12 cellular contexts compared by ENCODE assay signal in genomic region chr17:73090396-73091202, GRCh38. TPM values are rescaled to one million over a fixed set of nuclear protein-coding genes. Genes with fewer than 3 reads are reported as not detected.
DNase-seq lines count a peak whose midpoint lies in the region; ATAC-seq and TF ChIP-seq lines count a peak whose summit lies in the region.
"Had no signal": no experiment of that assay in that cellular context is flagged by ENCODE, and none has a peak within 500 bp of the region (broad histone marks: within the 10 kb centered on the region; RNA-seq: fewer than 3 reads in every experiment).

No MANE protein-coding gene starts in this region.

- H3K27ac ChIP-seq in OCI-LY7 (ENCODE audit: low read depth, low read length, poor library complexity, severe bottlenecking) (no peak overlapping the region), gastrocnemius medialis (peak overlapping the region in 3 of 4 donors; percentile 9 to 22 (median 11))
- H3K27ac ChIP-seq: vagina had no signal

- no peak overlapping the region for H3K27ac Mint-ChIP-seq in activated CD4-positive, alpha-beta T cell treated with anti-CD3 and anti-CD28 coated beads, Interleukin-2, amount 10 ng/mL, durations not matched to agents 7 days and 5 days
- H3K27ac Mint-ChIP-seq in glutamatergic neuron (ENCODE audit: unreplicated experiment): no peak overlapping the region

- peak overlapping the region; percentile 12 for H3K4me3 Mint-ChIP-seq in activated CD4-positive, alpha-beta T cell treated with anti-CD3 and anti-CD28 coated beads, Interleukin-2, amount 10 ng/mL, durations not matched to agents 7 days and 5 days
- H3K4me3 Mint-ChIP-seq in glutamatergic neuron (ENCODE audit: unreplicated experiment): peak overlapping the region; percentile 20

- BruUV-seq in OCI-LY7 (replicated peaks; lab: Mats Ljungman, UMichigan): no TSS peak

- H3K4me1 ChIP-seq in OCI-LY7 (ENCODE audit: insufficient read depth, low read length, poor library complexity, severe bottlenecking) (peaks cover 24% of the 10 kb centered on the region), gastrocnemius medialis (peaks cover 10% of the 10 kb centered on the region in 2 donors)

- H3K27me3 ChIP-seq in gastrocnemius medialis: no peaks in the 10 kb centered on the region
- H3K27me3 ChIP-seq: vagina had no signal

- intact Hi-C loops in OCI-LY7 (cut with micrococcal nuclease; ENCODE audit: unreplicated experiment) (no loop called here), gastrocnemius medialis (cut with DNase I; ENCODE audit: low total_unique reads) (no loop called here)

- H3K9me3 ChIP-seq in OCI-LY7 (ENCODE audit: low read length): no peaks in the 10 kb centered on the region
- H3K9me3 ChIP-seq in gastrocnemius medialis: no peaks in the 10 kb centered on the region
- H3K9me3 ChIP-seq: vagina had no signal

- CTCF ChIA-PET in activated CD4-positive, alpha-beta T cell treated with anti-CD3 and anti-CD28 coated beads, Interleukin-2, amount 10 ng/mL, durations not matched to agents 7 days and 5 days (lab: Charles Lee): no interaction called here
- CTCF ChIA-PET in OCI-LY7 (lab: Charles Lee; ENCODE audit: unreplicated experiment): no interaction called here

- ATAC-seq in gastrocnemius medialis: no peak

- DNase-seq in activated CD4-positive, alpha-beta T cell treated with anti-CD3 and anti-CD28 coated beads, Interleukin-2, amount 10 ng/mL, durations not matched to agents 7 days and 5 days: no peak
- DNase-seq in activated CD4-positive, alpha-beta T cell treated with anti-CD3 and anti-CD28 coated beads for 4 hours: no peak
- no peak for DNase-seq in OCI-LY7 (ENCODE audit: low spot score)
- no peak for DNase-seq in glutamatergic neuron
- no peak for DNase-seq in gastrocnemius medialis
- no peak for DNase-seq in HUDEP-2 (lab: John Stamatoyannopoulos, UW; ENCODE audit: unreplicated experiment in 76 of 76)
- no peak for DNase-seq in NCI-H2196 treated with DMSO at 0.1 percent for 48 hours (lab: John Stamatoyannopoulos, UW; ENCODE audit: unreplicated experiment)
- DNase-seq in KBM-7: no peak
- DNase-seq: ACHN; central memory CD4-positive, alpha-beta T cell; EL had no signal

- peaks cover 20% of the 10 kb centered on the region for H3K36me3 ChIP-seq in OCI-LY7 (ENCODE audit: insufficient read depth, low read length)
- H3K36me3 ChIP-seq in gastrocnemius medialis: peaks cover 0 to 5% of the 10 kb centered on the region in 2 donors

- peaks cover 3% of the 10 kb centered on the region for H3K27me3 Mint-ChIP-seq in activated CD4-positive, alpha-beta T cell treated with anti-CD3 and anti-CD28 coated beads, Interleukin-2, amount 10 ng/mL, durations not matched to agents 7 days and 5 days
- H3K27me3 Mint-ChIP-seq in glutamatergic neuron (ENCODE audit: unreplicated experiment): peaks cover 5% of the 10 kb centered on the region

- H2AFZ ChIP-seq in OCI-LY7 (ENCODE audit: low read length): no peak overlapping the region

- peaks cover 18% of the 10 kb centered on the region for H3K36me3 Mint-ChIP-seq in activated CD4-positive, alpha-beta T cell treated with anti-CD3 and anti-CD28 coated beads, Interleukin-2, amount 10 ng/mL, durations not matched to agents 7 days and 5 days (ENCODE audit: low read depth)
- peaks cover 8% of the 10 kb centered on the region for H3K36me3 Mint-ChIP-seq in glutamatergic neuron (ENCODE audit: unreplicated experiment)

- H4K20me1 ChIP-seq in OCI-LY7 (ENCODE audit: insufficient read depth, low read length): no peaks in the 10 kb centered on the region

- no peaks in the 10 kb centered on the region for H3K9me2 ChIP-seq in OCI-LY7 (ENCODE audit: insufficient read depth, low read length)

- H3K79me2 ChIP-seq in OCI-LY7 (ENCODE audit: insufficient read depth, low read depth, low read length): peaks cover 9% of the 10 kb centered on the region; the same call in 1 of the 2 replicates

- POLR2A ChIA-PET in activated CD4-positive, alpha-beta T cell treated with anti-CD3 and anti-CD28 coated beads, Interleukin-2, amount 10 ng/mL, durations not matched to agents 7 days and 5 days (lab: Charles Lee): no interaction called here
- POLR2A ChIA-PET in OCI-LY7 (lab: Charles Lee): interaction anchor here (0.9 to 1.3 kb wide), 2 partner anchors 42 to 364 kb away, joined by 3 read pairs; no protein-coding TSS in a partner anchor

- no peak for TF ChIP-seq POLR2A in gastrocnemius medialis (IDR thresholded peaks at IDR 0.05)

- in situ Hi-C loops in gastrocnemius medialis (cut with MboI; ENCODE audit: low sequenced_read_pairs in 4 of 4): no loop called here
- in situ Hi-C loops in KBM-7 (cut with MboI; ENCODE audit: low pct_unique_long_range_greater_than_20kb, low sequenced_read_pairs): no loop called here

- H3K4me3 ChIP-seq in OCI-LY7 (ENCODE audit: low read depth, low read length, poor library complexity, severe bottlenecking) (no peak overlapping the region), gastrocnemius medialis (peak overlapping the region in 1 of 4 donors; percentile 96)

- no peaks in the 10 kb centered on the region for H3K9me3 Mint-ChIP-seq in activated CD4-positive, alpha-beta T cell treated with anti-CD3 and anti-CD28 coated beads, Interleukin-2, amount 10 ng/mL, durations not matched to agents 7 days and 5 days
- H3K9me3 Mint-ChIP-seq in glutamatergic neuron (ENCODE audit: unreplicated experiment): peaks cover 6% of the 10 kb centered on the region

- TF ChIP-seq CTCF in OCI-LY7 (conservative IDR thresholded peaks at IDR 0.05; ENCODE audit: low read length): no peak
- TF ChIP-seq CTCF in glutamatergic neuron (IDR thresholded peaks at IDR 0.05; ENCODE audit: partially characterized antibody, unreplicated experiment): no peak
- TF ChIP-seq CTCF in gastrocnemius medialis (IDR thresholded peaks at IDR 0.05 in 4 of 5, conservative IDR thresholded peaks at IDR 0.05 in 1 of 5): no peak

- H3K4me2 ChIP-seq in OCI-LY7 (ENCODE audit: low read length): peak overlapping the region; percentile 12; the same call in 1 of the 2 replicates

- H3K4me1 Mint-ChIP-seq in activated CD4-positive, alpha-beta T cell treated with anti-CD3 and anti-CD28 coated beads, Interleukin-2, amount 10 ng/mL, durations not matched to agents 7 days and 5 days: peaks cover 23% of the 10 kb centered on the region
- H3K4me1 Mint-ChIP-seq in glutamatergic neuron (ENCODE audit: low read depth, unreplicated experiment): peaks cover 6% of the 10 kb centered on the region

RNA-seq across cellular contexts. Expression of gene SLC39A11, which starts 1.9 kb away (rescaled TPM):
- 10 to 100 TPM; 19.5 to 23.4 TPM for total RNA-seq in activated CD4-positive, alpha-beta T cell treated with anti-CD3 and anti-CD28 coated beads, Interleukin-2, amount 10 ng/mL, durations not matched to agents 7 days and 5 days
- total RNA-seq in OCI-LY7 (2014; rRNA removed; shearing (Covaris generic)): 22.7 and 25.6 TPM in 2 replicates
- 40.0 and 51.5 TPM in 2 replicates for total RNA-seq in OCI-LY7 (2022)
- 16.3 TPM for total RNA-seq in glutamatergic neuron (ENCODE audit: unreplicated experiment)
- total RNA-seq in gastrocnemius medialis: 10 to 100 TPM in 2 of 4 donors, 1 to 10 TPM in 2; 7.6 to 28.4 (median 10.7) TPM
